Comparison of ENCODE assay signal across 8 cellular contexts in genomic region chr1:14599173-14599754, GRCh38. TPM values are rescaled to one million over a fixed set of nuclear protein-coding genes. Genes with fewer than 3 reads are reported as not detected.
A peak's percentile ranks its signal among the peaks of the same experiment; 100 is the strongest.
DNase-seq lines count a peak whose midpoint lies in the region; ATAC-seq lines count a peak whose summit lies in the region.

No MANE protein-coding gene starts in this region.

- ATAC-seq in GM21619 (IDR thresholded peaks at IDR 0.05; ENCODE audit: unreplicated experiment) (peak; percentile 24), GM19324 (IDR thresholded peaks at IDR 0.05; ENCODE audit: low FRiP score, unreplicated experiment) (no peak)
- ATAC-seq in activated CD8-positive, alpha-beta T cell treated with anti-CD3 and anti-CD28 coated beads, Interleukin-2, amount 10 ng/mL, durations not matched to agents 7 days and 5 days: peak; percentile 36
- peak; percentile 52 for ATAC-seq in stimulated activated memory B cell treated with anti-CD40 and anti-IgM and Interleukin-4, amounts not matched to agents 10 μg/mL and 1 μg/mL and 100 μg/mL, for 72 hours

- no peak overlapping the region for H3K4me3 Mint-ChIP-seq in activated CD8-positive, alpha-beta T cell treated with anti-CD3 and anti-CD28 coated beads, Interleukin-2, amount 10 ng/mL, durations not matched to agents 7 days and 5 days
- H3K4me3 Mint-ChIP-seq in stimulated activated memory B cell treated with anti-CD40 and anti-IgM and Interleukin-4, amounts not matched to agents 10 μg/mL and 1 μg/mL and 100 μg/mL, for 72 hours: peak overlapping the region; percentile 49

- H3K4me1 ChIP-seq in iPS-20b (ENCODE audit: insufficient read depth, low read length): peaks cover 41% of the 10 kb centered on the region

- peaks cover 43% of the 10 kb centered on the region for H3K27me3 ChIP-seq in iPS-20b (ENCODE audit: insufficient read depth, low read length)

- no peak overlapping the region for H3K27ac ChIP-seq in iPS-20b (ENCODE audit: low read length)

- no peak for DNase-seq in activated CD8-positive, alpha-beta T cell treated with anti-CD3 and anti-CD28 coated beads, Interleukin-2, amount 10 ng/mL, durations not matched to agents 7 days and 5 days
- DNase-seq in OCI-M1 (lab: John Stamatoyannopoulos, UW) (no peak), SW 1271 (lab: John Stamatoyannopoulos, UW) (no peak), NCI-H1694 (lab: John Stamatoyannopoulos, UW) (no peak)

- peak overlapping the region; percentile 72 for H3K4me3 ChIP-seq in iPS-20b (ENCODE audit: low read length)

- CTCF ChIA-PET in activated CD8-positive, alpha-beta T cell treated with anti-CD3 and anti-CD28 coated beads, Interleukin-2, amount 10 ng/mL, durations not matched to agents 7 days and 5 days (lab: Charles Lee): no interaction called here

- no peaks in the 10 kb centered on the region for H3K9me3 Mint-ChIP-seq in activated CD8-positive, alpha-beta T cell treated with anti-CD3 and anti-CD28 coated beads, Interleukin-2, amount 10 ng/mL, durations not matched to agents 7 days and 5 days (ENCODE audit: insufficient read depth)
- H3K9me3 Mint-ChIP-seq in stimulated activated memory B cell treated with anti-CD40 and anti-IgM and Interleukin-4, amounts not matched to agents 10 μg/mL and 1 μg/mL and 100 μg/mL, for 72 hours: no peaks in the 10 kb centered on the region

- no peaks in the 10 kb centered on the region for H3K4me1 Mint-ChIP-seq in activated CD8-positive, alpha-beta T cell treated with anti-CD3 and anti-CD28 coated beads, Interleukin-2, amount 10 ng/mL, durations not matched to agents 7 days and 5 days (ENCODE audit: low read depth)
- H3K4me1 Mint-ChIP-seq in stimulated activated memory B cell treated with anti-CD40 and anti-IgM and Interleukin-4, amounts not matched to agents 10 μg/mL and 1 μg/mL and 100 μg/mL, for 72 hours: peaks cover 13% of the 10 kb centered on the region

- no peaks in the 10 kb centered on the region for H3K36me3 ChIP-seq in iPS-20b (ENCODE audit: insufficient read depth, low read depth, low read length)

- H3K9me3 ChIP-seq in iPS-20b (ENCODE audit: insufficient read depth, low read depth, low read length): no peaks in the 10 kb centered on the region

- no peaks in the 10 kb centered on the region for H3K36me3 Mint-ChIP-seq in activated CD8-positive, alpha-beta T cell treated with anti-CD3 and anti-CD28 coated beads, Interleukin-2, amount 10 ng/mL, durations not matched to agents 7 days and 5 days (ENCODE audit: low read depth)
- no peaks in the 10 kb centered on the region for H3K36me3 Mint-ChIP-seq in stimulated activated memory B cell treated with anti-CD40 and anti-IgM and Interleukin-4, amounts not matched to agents 10 μg/mL and 1 μg/mL and 100 μg/mL, for 72 hours

- POLR2A ChIA-PET in activated CD8-positive, alpha-beta T cell treated with anti-CD3 and anti-CD28 coated beads, Interleukin-2, amount 10 ng/mL, durations not matched to agents 7 days and 5 days (lab: Charles Lee): no interaction called here

- peaks cover 48% of the 10 kb centered on the region for H3K27me3 Mint-ChIP-seq in activated CD8-positive, alpha-beta T cell treated with anti-CD3 and anti-CD28 coated beads, Interleukin-2, amount 10 ng/mL, durations not matched to agents 7 days and 5 days (ENCODE audit: low read depth)
- peaks cover 75% of the 10 kb centered on the region for H3K27me3 Mint-ChIP-seq in stimulated activated memory B cell treated with anti-CD40 and anti-IgM and Interleukin-4, amounts not matched to agents 10 μg/mL and 1 μg/mL and 100 μg/mL, for 72 hours

- peak overlapping the region; percentile 23; the same call in 1 of the 2 replicates for H3K9ac ChIP-seq in iPS-20b (ENCODE audit: low read depth, low read length)

- H3K27ac Mint-ChIP-seq in activated CD8-positive, alpha-beta T cell treated with anti-CD3 and anti-CD28 coated beads, Interleukin-2, amount 10 ng/mL, durations not matched to agents 7 days and 5 days: no peak overlapping the region
- H3K27ac Mint-ChIP-seq in stimulated activated memory B cell treated with anti-CD40 and anti-IgM and Interleukin-4, amounts not matched to agents 10 μg/mL and 1 μg/mL and 100 μg/mL, for 72 hours: no peak overlapping the region

RNA-seq across cellular contexts. Expression of gene KAZN, which starts 0.8 kb away (rescaled TPM):
- 1 to 10 TPM; 1.1 to 1.7 TPM for total RNA-seq in activated CD8-positive, alpha-beta T cell treated with anti-CD3 and anti-CD28 coated beads, Interleukin-2, amount 10 ng/mL, durations not matched to agents 7 days and 5 days
